13 cellular contexts compared by ENCODE assay signal in the genomic region with DNA sequence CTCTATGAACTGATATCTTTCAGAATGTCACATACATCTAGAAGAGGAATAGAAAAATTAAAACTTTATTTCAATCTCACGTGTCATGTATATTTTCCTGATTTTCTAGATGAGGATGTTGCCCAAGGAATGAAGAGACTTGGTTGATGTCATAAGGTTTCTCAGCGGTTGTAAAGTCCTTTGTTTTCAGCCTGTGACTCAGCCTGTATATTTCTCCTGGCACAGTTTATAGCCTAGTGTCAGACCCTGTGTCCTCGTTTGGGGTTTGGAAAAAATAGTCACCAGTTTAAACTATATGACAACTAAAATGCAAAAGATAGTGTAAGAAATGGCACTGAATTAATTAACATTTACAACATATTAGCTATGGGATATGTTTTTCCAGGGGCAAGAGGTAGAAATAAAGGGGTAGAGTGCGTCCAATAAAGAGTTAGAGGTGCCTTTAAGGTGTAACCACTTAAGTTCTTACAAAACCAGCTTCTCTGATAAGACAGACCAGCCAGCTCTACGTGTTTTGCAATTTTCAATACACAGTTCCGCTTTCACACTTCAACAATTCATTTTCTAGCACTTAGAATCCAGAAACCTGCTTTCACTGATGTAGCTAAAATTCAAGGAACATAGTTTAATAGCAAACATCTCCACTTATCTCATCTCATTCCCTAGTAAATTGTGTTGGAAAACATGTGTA.
DNase-seq lines count a peak whose midpoint lies in the region; ATAC-seq and TF ChIP-seq lines count a peak whose summit lies in the region.
"Had no signal": no experiment of that assay in that cellular context is flagged by ENCODE, and none has a peak within 500 bp of the region (broad histone marks: within the 10 kb centered on the region; RNA-seq: fewer than 3 reads in every experiment).

No MANE protein-coding gene starts in this region.

- no peak for ATAC-seq in GM19467 (IDR thresholded peaks at IDR 0.05; ENCODE audit: unreplicated experiment)

- in situ Hi-C loops in GM23248 (cut with MboI), result no loop called here

- no peak overlapping the region for H3K4me3 Mint-ChIP-seq in progenitor cell of endocrine pancreas (ENCODE audit: low read depth)
- H3K4me3 Mint-ChIP-seq: activated CD4-positive, alpha-beta memory T cell treated with anti-CD3 and anti-CD28 coated beads for 36 hours; type B pancreatic cell had no signal

- no peaks in the 10 kb centered on the region for H3K79me2 ChIP-seq in GM23248 (ENCODE audit: insufficient read depth)

- H3F3A ChIP-seq in GM23248 (ENCODE audit: insufficient read depth), result no peaks in the 10 kb centered on the region

- no peak overlapping the region for H3K27ac ChIP-seq in GM23248
- no peak overlapping the region for H3K27ac ChIP-seq in esophagus squamous epithelium
- H3K27ac ChIP-seq: ovary had no signal

- H3K4me3 ChIP-seq in GM23248 (no peak overlapping the region), esophagus squamous epithelium (no peak overlapping the region)
- H3K4me3 ChIP-seq: ovary had no signal

- no peaks in the 10 kb centered on the region for H3K9me3 Mint-ChIP-seq in progenitor cell of endocrine pancreas (ENCODE audit: low read depth)
- H3K9me3 Mint-ChIP-seq: type B pancreatic cell had no signal

- peak; percentile 78 for DNase-seq in A172 (ENCODE audit: low spot score)
- peak; percentile 29 for DNase-seq in GM23248
- DNase-seq in NOMO-1 treated with dmso at 0.1 percent for 144 hours (lab: John Stamatoyannopoulos, UW; ENCODE audit: unreplicated experiment), result peak; percentile 72
- peak; percentile 6 for DNase-seq in dermis blood vessel endothelial cell
- no peak for DNase-seq in esophagus squamous epithelium (lab: John Stamatoyannopoulos, UW)
- no peak for DNase-seq in progenitor cell of endocrine pancreas (ENCODE audit: low spot score, unreplicated experiment)
- no peak for DNase-seq in UCSD-AML1 (lab: John Stamatoyannopoulos, UW; ENCODE audit: unreplicated experiment)
- DNase-seq: activated CD4-positive, alpha-beta memory T cell treated with anti-CD3 and anti-CD28 coated beads for 36 hours; central memory CD4-positive, alpha-beta T cell; KBM-7; ovary had no signal

- H3K9me3 ChIP-seq in GM23248 (ENCODE audit: low read depth), result no peaks in the 10 kb centered on the region
- H3K9me3 ChIP-seq in esophagus squamous epithelium, result no peaks in the 10 kb centered on the region
- H3K9me3 ChIP-seq: ovary had no signal

- H3K9ac ChIP-seq in GM23248, result no peak overlapping the region

- no peaks in the 10 kb centered on the region for H4K20me1 ChIP-seq in GM23248 (ENCODE audit: insufficient read depth)

- H3K4me1 ChIP-seq in GM23248 (ENCODE audit: insufficient read depth) (no peaks in the 10 kb centered on the region), esophagus squamous epithelium (peaks cover 0 to 6% (median 0%) of the 10 kb centered on the region in 3 donors)

- WGBS in GM23248 (ENCODE audit: low coverage in 1 of 2, low lambda C conversion rate in 2 of 2, missing lambda C conversion rate in 2 of 2), 2 experiments, result 53 to 54% methylated on average over 6 of the region's 6 CpGs
- WGBS in esophagus squamous epithelium, 2 donors, result 53 to 56% methylated on average over 6 of the region's 6 CpGs

- peaks cover 2% of the 10 kb centered on the region for H3K4me1 Mint-ChIP-seq in progenitor cell of endocrine pancreas (ENCODE audit: low read depth)

- no peaks in the 10 kb centered on the region for H3K27me3 Mint-ChIP-seq in progenitor cell of endocrine pancreas
- H3K27me3 Mint-ChIP-seq: activated CD4-positive, alpha-beta memory T cell treated with anti-CD3 and anti-CD28 coated beads for 36 hours; type B pancreatic cell had no signal

- H3K36me3 ChIP-seq in GM23248 (ENCODE audit: low read depth) (no peaks in the 10 kb centered on the region), esophagus squamous epithelium (no peaks in the 10 kb centered on the region)
- H3K36me3 ChIP-seq: ovary had no signal

- no peak overlapping the region for H2AFZ ChIP-seq in GM23248

- no peak overlapping the region for H3K4me2 ChIP-seq in GM23248 (ENCODE audit: unreplicated experiment)

- H3K27me3 ChIP-seq in GM23248 (replicated peaks; ENCODE audit: insufficient read depth) (peaks cover 20% of the 10 kb centered on the region), esophagus squamous epithelium (no peaks in the 10 kb centered on the region)
- H3K27me3 ChIP-seq: ovary had no signal

- no peaks in the 10 kb centered on the region for H3K36me3 Mint-ChIP-seq in progenitor cell of endocrine pancreas (ENCODE audit: insufficient read depth)
- H3K36me3 Mint-ChIP-seq: activated CD4-positive, alpha-beta memory T cell treated with anti-CD3 and anti-CD28 coated beads for 36 hours; type B pancreatic cell had no signal

- intact Hi-C loops in esophagus squamous epithelium (cut with DNase I), result no loop called here

- TF ChIP-seq CTCF in esophagus squamous epithelium (IDR thresholded peaks at IDR 0.05) (no peak), progenitor cell of endocrine pancreas (IDR thresholded peaks at IDR 0.05; ENCODE audit: unreplicated experiment) (no peak)

- TF ChIP-seq POLR2A in esophagus squamous epithelium (IDR thresholded peaks at IDR 0.05), result no peak

- H3K27ac Mint-ChIP-seq in progenitor cell of endocrine pancreas, result no peak overlapping the region
- H3K27ac Mint-ChIP-seq: activated CD4-positive, alpha-beta memory T cell treated with anti-CD3 and anti-CD28 coated beads for 36 hours; type B pancreatic cell had no signal

- H3K9me2 ChIP-seq in GM23248 (ENCODE audit: insufficient read depth), result no peaks in the 10 kb centered on the region

Comparison
In these comparisons a context has a peak if more than half of its experiments do, and no peak if none do; other contexts are left out.
1. DNase-seq: peak in A172 (single experiment), GM23248 (single experiment), NOMO-1 treated with dmso at 0.1 percent for 144 hours (single experiment) and dermis blood vessel endothelial cell (single experiment); none in esophagus squamous epithelium (single experiment), progenitor cell of endocrine pancreas (single experiment) and UCSD-AML1 (single experiment).